In the genomic region with DNA sequence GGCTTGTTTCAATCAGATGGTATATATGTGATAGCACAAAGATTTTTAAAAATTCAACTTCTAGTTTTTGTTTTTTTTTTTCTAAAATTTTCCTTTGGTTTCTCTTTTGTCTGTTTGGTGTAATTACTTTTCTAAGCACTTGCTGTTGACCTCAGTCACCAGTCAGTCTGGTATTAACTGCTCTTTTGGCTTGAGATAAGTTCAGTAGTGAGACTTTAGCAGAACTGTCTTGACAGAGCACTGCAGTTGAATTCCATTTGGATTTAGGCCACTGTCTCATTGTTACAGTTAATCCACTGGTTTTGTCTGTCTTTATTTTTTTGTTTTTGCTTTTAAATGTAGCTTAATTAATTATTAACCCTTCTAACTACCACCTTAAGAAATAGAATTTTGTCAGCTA, we compare ENCODE assay signal across 23 cellular contexts. TPM values are rescaled to one million over a fixed set of nuclear protein-coding genes. Genes with fewer than 3 reads are reported as not detected.
A peak's percentile ranks its signal among the peaks of the same experiment; 100 is the strongest.
DNase-seq lines count a peak whose midpoint lies in the region; ATAC-seq, FAIRE-seq and TF ChIP-seq lines count a peak whose summit lies in the region.
"Had no signal": no experiment of that assay in that cellular context is flagged by ENCODE, and none has a peak within 500 bp of the region (broad histone marks: within the 10 kb centered on the region; RNA-seq: fewer than 3 reads in every experiment).

No MANE protein-coding gene starts in this region.

- TF ChIP-seq EP300 in A549 (IDR thresholded peaks at IDR 0.05): no peak

- H3K36me3 ChIP-seq in astrocyte (ENCODE audit: insufficient read depth, low read length): peaks cover 4% of the 10 kb centered on the region
- no peaks in the 10 kb centered on the region for H3K36me3 ChIP-seq in left ventricle myocardium inferior
- H3K36me3 ChIP-seq in neural progenitor cell: no peaks in the 10 kb centered on the region

- no peak for TF ChIP-seq CTCF in A549 (IDR thresholded peaks at IDR 0.05)
- TF ChIP-seq CTCF in astrocyte (IDR thresholded peaks at IDR 0.05; ENCODE audit: insufficient read depth, low read depth, low read length): no peak
- no peak for TF ChIP-seq CTCF in left ventricle myocardium inferior (IDR thresholded peaks at IDR 0.05; ENCODE audit: borderline replicate concordance)
- no peak for TF ChIP-seq CTCF in neural progenitor cell (IDR thresholded peaks at IDR 0.05)

- H3K9me3 ChIP-seq in A549: no peaks in the 10 kb centered on the region
- no peaks in the 10 kb centered on the region for H3K9me3 ChIP-seq in astrocyte (ENCODE audit: insufficient read depth, low read depth, low read length)
- no peaks in the 10 kb centered on the region for H3K9me3 ChIP-seq in left ventricle myocardium inferior (replicated peaks)
- H3K9me3 ChIP-seq in neural progenitor cell (ENCODE audit: low read depth): no peaks in the 10 kb centered on the region
- H3K9me3 ChIP-seq: BLaER1 treated with 17β-estradiol and CSF1 and Interleukin-3, amounts not matched to agents 10 nM and 100 nM; SJCRH30 had no signal

- H3K36me3 Mint-ChIP-seq in astrocyte (ENCODE audit: low read depth, unreplicated experiment) (peaks cover 6% of the 10 kb centered on the region), neural progenitor cell (no peaks in the 10 kb centered on the region)

- ATAC-seq in A549 (no peak), GM19397 (IDR thresholded peaks at IDR 0.05; ENCODE audit: unreplicated experiment) (no peak), GM18867 (IDR thresholded peaks at IDR 0.05; ENCODE audit: unreplicated experiment) (no peak)
- ATAC-seq: HCT116 had no signal

- H3K4me2 ChIP-seq in A549 (peak overlapping the region; percentile 13; the same call in 1 of the 3 replicates), astrocyte (ENCODE audit: low read length) (no peak overlapping the region), neural progenitor cell (no peak overlapping the region)
- H3K4me2 ChIP-seq: BLaER1 treated with 17β-estradiol and CSF1 and Interleukin-3, amounts not matched to agents 10 nM and 100 nM; KMS-11 had no signal

- no peak for FAIRE-seq in A549 (lab: Jason Lieb, UNC)
- no peak for FAIRE-seq in astrocyte (lab: Jason Lieb, UNC)
- FAIRE-seq in HTR-8/SVneo (lab: Jason Lieb, UNC): no peak
- FAIRE-seq: A204.1, D721Med had no signal

- H3K27me3 ChIP-seq in astrocyte (ENCODE audit: insufficient read depth, low read length) (no peaks in the 10 kb centered on the region), left ventricle myocardium inferior (ENCODE audit: low read depth) (no peaks in the 10 kb centered on the region), neural progenitor cell (no peaks in the 10 kb centered on the region)
- H3K27me3 ChIP-seq: BLaER1 treated with 17β-estradiol and CSF1 and Interleukin-3, amounts not matched to agents 10 nM and 100 nM; SJCRH30 had no signal

- H3K4me1 Mint-ChIP-seq in astrocyte (ENCODE audit: low read depth, unreplicated experiment) (peaks cover 41% of the 10 kb centered on the region), neural progenitor cell (peaks cover 11% of the 10 kb centered on the region)

- no peaks in the 10 kb centered on the region for H4K20me1 ChIP-seq in astrocyte (ENCODE audit: insufficient read depth, low read length)
- H4K20me1 ChIP-seq in neural progenitor cell (ENCODE audit: low read depth): peaks cover 23% of the 10 kb centered on the region

- POLR2A ChIA-PET in A549 (lab: Yijun Ruan, JAX): interaction anchor here (0.7 kb wide), 1 partner anchor 712 kb away, joined by 5 read pairs; no protein-coding TSS in a partner anchor

- H3K9me3 Mint-ChIP-seq in astrocyte (ENCODE audit: unreplicated experiment) (no peaks in the 10 kb centered on the region), neural progenitor cell (no peaks in the 10 kb centered on the region)
- H3K9me3 Mint-ChIP-seq: CD8-positive, alpha-beta memory T cell had no signal

- H3K27ac Mint-ChIP-seq in astrocyte (ENCODE audit: unreplicated experiment) (peak overlapping the region; percentile 48), neural progenitor cell (no peak overlapping the region)

- TF ChIP-seq POLR2A in A549 (IDR thresholded peaks at IDR 0.05; ENCODE audit: low read length): no peak

- H3K27me3 Mint-ChIP-seq in astrocyte (ENCODE audit: low read depth, unreplicated experiment): no peaks in the 10 kb centered on the region
- no peaks in the 10 kb centered on the region for H3K27me3 Mint-ChIP-seq in neural progenitor cell (ENCODE audit: insufficient read depth, low read depth)
- H3K27me3 Mint-ChIP-seq: CD8-positive, alpha-beta memory T cell had no signal

- no peak for DNase-seq in A549 (ENCODE audit: low read depth in 1 of 2, low spot score in 1 of 2)
- no peak for DNase-seq in astrocyte (ENCODE audit: low read depth)
- no peak for DNase-seq in left ventricle myocardium inferior
- peak; percentile 11 for DNase-seq in neural progenitor cell (ENCODE audit: low spot score)
- DNase-seq in putamen (ENCODE audit: low spot score): no peak
- no peak for DNase-seq in HTR-8/SVneo (ENCODE audit: insufficient read length, low spot score)
- DNase-seq: CD8-positive, alpha-beta memory T cell; DMS79 treated with DMSO at 0.1 percent for 48 hours; GM23248; NCI-H1092; NCI-H146; NCI-H2227 treated with DMSO at 0.1 percent for 48 hours; NCI-H524; NK-92 treated with Interleukin-12 subunit alpha and Interleukin-12 subunit beta, amount 100 ng/mL, for 24 hours; RPMI8226; SJCRH30 had no signal

- H3K79me2 ChIP-seq in astrocyte (ENCODE audit: insufficient read depth, low read length) (peaks cover 19% of the 10 kb centered on the region), neural progenitor cell (ENCODE audit: low read depth) (peaks cover 5% of the 10 kb centered on the region)

- no peak overlapping the region for H2AFZ ChIP-seq in astrocyte (ENCODE audit: low read depth, low read length)
- H2AFZ ChIP-seq in neural progenitor cell (replicated peaks): no peak overlapping the region
- H2AFZ ChIP-seq: GM23248 had no signal

- intact Hi-C loops in left ventricle myocardium inferior (cut with micrococcal nuclease): no loop called here

- H3F3A ChIP-seq in neural progenitor cell (ENCODE audit: low read depth): no peaks in the 10 kb centered on the region

- H3K4me1 ChIP-seq in A549: peaks cover 62% of the 10 kb centered on the region
- peaks cover 13% of the 10 kb centered on the region for H3K4me1 ChIP-seq in astrocyte (ENCODE audit: insufficient read depth, low read length)
- peaks cover 93% of the 10 kb centered on the region for H3K4me1 ChIP-seq in left ventricle myocardium inferior
- peaks cover 25% of the 10 kb centered on the region for H3K4me1 ChIP-seq in neural progenitor cell
- H3K4me1 ChIP-seq: SJCRH30 had no signal

- no peak for TF ChIP-seq RAD21 in A549 (conservative IDR thresholded peaks at IDR 0.05 in 1 of 2, IDR thresholded peaks at IDR 0.05 in 1 of 2)

- CTCF ChIA-PET in A549 (lab: Yijun Ruan, JAX): interaction anchor here (0.6 kb wide), 1 partner anchor 26 kb away, joined by 5 read pairs; no protein-coding TSS in a partner anchor

- H3K4me3 Mint-ChIP-seq in astrocyte (ENCODE audit: unreplicated experiment) (no peak overlapping the region), neural progenitor cell (no peak overlapping the region)
- H3K4me3 Mint-ChIP-seq: CD8-positive, alpha-beta memory T cell had no signal

- H3K9ac ChIP-seq in astrocyte (ENCODE audit: low read length) (no peak overlapping the region), neural progenitor cell (no peak overlapping the region)
- H3K9ac ChIP-seq: BLaER1 treated with 17β-estradiol and CSF1 and Interleukin-3, amounts not matched to agents 10 nM and 100 nM; GM23248; KMS-11 had no signal

- H3K27ac ChIP-seq in A549: no peak overlapping the region
- H3K27ac ChIP-seq in astrocyte (ENCODE audit: low read depth, low read length): no peak overlapping the region
- peak overlapping the region; percentile 46 for H3K27ac ChIP-seq in left ventricle myocardium inferior (replicated peaks)
- no peak overlapping the region for H3K27ac ChIP-seq in neural progenitor cell
- H3K27ac ChIP-seq: BLaER1 treated with 17β-estradiol and CSF1 and Interleukin-3, amounts not matched to agents 10 nM and 100 nM; GM23248; KMS-11; SJCRH30 had no signal

- H3K4me3 ChIP-seq in A549 (no peak overlapping the region), astrocyte (ENCODE audit: insufficient read depth, low read depth, low read length) (no peak overlapping the region), left ventricle myocardium inferior (no peak overlapping the region), neural progenitor cell (no peak overlapping the region)
- H3K4me3 ChIP-seq: BLaER1 treated with 17β-estradiol and CSF1 and Interleukin-3, amounts not matched to agents 10 nM and 100 nM; GM23248; SJCRH30 had no signal

TF ChIP-seq in A549, 52 proteins besides CTCF, POLR2A, EP300 and RAD21 (continues in another document):
- TF ChIP-seq BHLHE40 (IDR thresholded peaks at IDR 0.05; ENCODE audit: low read depth, low read length) (no peak), NR3C1 (IDR thresholded peaks at IDR 0.05) (no peak), HDAC2 (IDR thresholded peaks at IDR 0.05) (no peak), GATA3 (IDR thresholded peaks at IDR 0.05; ENCODE audit: borderline replicate concordance) (no peak), FOSB (CRISPR knock-in tag; IDR thresholded peaks at IDR 0.05) (no peak), MYC (IDR thresholded peaks at IDR 0.05; ENCODE audit: borderline replicate concordance, low read length) (no peak), CBX8 (IDR thresholded peaks at IDR 0.05) (no peak), HOXB13 (CRISPR knock-in tag; IDR thresholded peaks at IDR 0.05; ENCODE audit: low read depth) (no peak)
- TF ChIP-seq, protein P1, sequence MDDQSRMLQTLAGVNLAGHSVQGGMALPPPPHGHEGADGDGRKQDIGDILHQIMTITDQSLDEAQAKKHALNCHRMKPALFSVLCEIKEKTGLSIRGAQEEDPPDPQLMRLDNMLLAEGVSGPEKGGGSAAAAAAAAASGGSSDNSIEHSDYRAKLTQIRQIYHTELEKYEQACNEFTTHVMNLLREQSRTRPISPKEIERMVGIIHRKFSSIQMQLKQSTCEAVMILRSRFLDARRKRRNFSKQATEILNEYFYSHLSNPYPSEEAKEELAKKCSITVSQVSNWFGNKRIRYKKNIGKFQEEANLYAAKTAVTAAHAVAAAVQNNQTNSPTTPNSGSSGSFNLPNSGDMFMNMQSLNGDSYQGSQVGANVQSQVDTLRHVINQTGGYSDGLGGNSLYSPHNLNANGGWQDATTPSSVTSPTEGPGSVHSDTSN (IDR thresholded peaks at IDR 0.05): no peak
- TF ChIP-seq, protein P2, sequence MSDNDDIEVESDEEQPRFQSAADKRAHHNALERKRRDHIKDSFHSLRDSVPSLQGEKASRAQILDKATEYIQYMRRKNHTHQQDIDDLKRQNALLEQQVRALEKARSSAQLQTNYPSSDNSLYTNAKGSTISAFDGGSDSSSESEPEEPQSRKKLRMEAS (IDR thresholded peaks at IDR 0.05): no peak

RNA-seq across cellular contexts. Expression of a gene that starts 36.2 kb away (rescaled TPM):
- polyA plus RNA-seq in A549 (2011; rRNA removed) (93.7 and 108 TPM in 2 replicates), A549 (2017; fragmentation: RNase III; extraction: RNeasy Plus Mini Kit Qiagen cat#74134 plus additional on column Dnase treatment) (45.1 to 52.9 TPM (median 52.6 TPM) in 3 replicates)
- polyA plus RNA-seq in A549 (2012; cell fraction: cytosol; rRNA removed): 21.0 and 30.1 TPM in 2 replicates
- polyA plus RNA-seq in A549 (2012; cell fraction: nucleus; rRNA removed): 12.7 and 18.9 TPM in 2 replicates
- 139 and 185 TPM in 2 replicates for polyA minus RNA-seq in A549 (2011; rRNA and poly(A)+ RNA removed)
- total RNA-seq in astrocyte (115 and 117 TPM in 2 replicates), left ventricle myocardium inferior (55.8 TPM), neural progenitor cell (ENCODE audit: low replicate concordance) (112 and 149 TPM in 2 replicates)
